1 cellular context compared by ENCODE assay signal in genomic region chr21:34200288-34200905, GRCh38.
TF ChIP-seq lines count a peak whose summit lies in the region.

No MANE protein-coding gene starts in this region.

TF ChIP-seq in GM23338, 12 proteins besides CTCF, POLR2A, EP300 and RAD21 (continued from another document):
- TF ChIP-seq REST (IDR thresholded peaks at IDR 0.05; ENCODE audit: unreplicated experiment) (no peak), CREB1 (CRISPR knock-in tag; IDR thresholded peaks at IDR 0.05; ENCODE audit: low read depth) (no peak), POLR2AphosphoS5 (IDR thresholded peaks at IDR 0.05; ENCODE audit: low read depth) (no peak), EZH2 (IDR thresholded peaks at IDR 0.05; ENCODE audit: low read depth, unreplicated experiment) (no peak), JUNB (IDR thresholded peaks at IDR 0.05; ENCODE audit: unreplicated experiment) (no peak), ETS1 (IDR thresholded peaks at IDR 0.05) (no peak), ZNF114 (CRISPR knock-in tag; IDR thresholded peaks at IDR 0.05) (no peak)
- TF ChIP-seq, protein P1, sequence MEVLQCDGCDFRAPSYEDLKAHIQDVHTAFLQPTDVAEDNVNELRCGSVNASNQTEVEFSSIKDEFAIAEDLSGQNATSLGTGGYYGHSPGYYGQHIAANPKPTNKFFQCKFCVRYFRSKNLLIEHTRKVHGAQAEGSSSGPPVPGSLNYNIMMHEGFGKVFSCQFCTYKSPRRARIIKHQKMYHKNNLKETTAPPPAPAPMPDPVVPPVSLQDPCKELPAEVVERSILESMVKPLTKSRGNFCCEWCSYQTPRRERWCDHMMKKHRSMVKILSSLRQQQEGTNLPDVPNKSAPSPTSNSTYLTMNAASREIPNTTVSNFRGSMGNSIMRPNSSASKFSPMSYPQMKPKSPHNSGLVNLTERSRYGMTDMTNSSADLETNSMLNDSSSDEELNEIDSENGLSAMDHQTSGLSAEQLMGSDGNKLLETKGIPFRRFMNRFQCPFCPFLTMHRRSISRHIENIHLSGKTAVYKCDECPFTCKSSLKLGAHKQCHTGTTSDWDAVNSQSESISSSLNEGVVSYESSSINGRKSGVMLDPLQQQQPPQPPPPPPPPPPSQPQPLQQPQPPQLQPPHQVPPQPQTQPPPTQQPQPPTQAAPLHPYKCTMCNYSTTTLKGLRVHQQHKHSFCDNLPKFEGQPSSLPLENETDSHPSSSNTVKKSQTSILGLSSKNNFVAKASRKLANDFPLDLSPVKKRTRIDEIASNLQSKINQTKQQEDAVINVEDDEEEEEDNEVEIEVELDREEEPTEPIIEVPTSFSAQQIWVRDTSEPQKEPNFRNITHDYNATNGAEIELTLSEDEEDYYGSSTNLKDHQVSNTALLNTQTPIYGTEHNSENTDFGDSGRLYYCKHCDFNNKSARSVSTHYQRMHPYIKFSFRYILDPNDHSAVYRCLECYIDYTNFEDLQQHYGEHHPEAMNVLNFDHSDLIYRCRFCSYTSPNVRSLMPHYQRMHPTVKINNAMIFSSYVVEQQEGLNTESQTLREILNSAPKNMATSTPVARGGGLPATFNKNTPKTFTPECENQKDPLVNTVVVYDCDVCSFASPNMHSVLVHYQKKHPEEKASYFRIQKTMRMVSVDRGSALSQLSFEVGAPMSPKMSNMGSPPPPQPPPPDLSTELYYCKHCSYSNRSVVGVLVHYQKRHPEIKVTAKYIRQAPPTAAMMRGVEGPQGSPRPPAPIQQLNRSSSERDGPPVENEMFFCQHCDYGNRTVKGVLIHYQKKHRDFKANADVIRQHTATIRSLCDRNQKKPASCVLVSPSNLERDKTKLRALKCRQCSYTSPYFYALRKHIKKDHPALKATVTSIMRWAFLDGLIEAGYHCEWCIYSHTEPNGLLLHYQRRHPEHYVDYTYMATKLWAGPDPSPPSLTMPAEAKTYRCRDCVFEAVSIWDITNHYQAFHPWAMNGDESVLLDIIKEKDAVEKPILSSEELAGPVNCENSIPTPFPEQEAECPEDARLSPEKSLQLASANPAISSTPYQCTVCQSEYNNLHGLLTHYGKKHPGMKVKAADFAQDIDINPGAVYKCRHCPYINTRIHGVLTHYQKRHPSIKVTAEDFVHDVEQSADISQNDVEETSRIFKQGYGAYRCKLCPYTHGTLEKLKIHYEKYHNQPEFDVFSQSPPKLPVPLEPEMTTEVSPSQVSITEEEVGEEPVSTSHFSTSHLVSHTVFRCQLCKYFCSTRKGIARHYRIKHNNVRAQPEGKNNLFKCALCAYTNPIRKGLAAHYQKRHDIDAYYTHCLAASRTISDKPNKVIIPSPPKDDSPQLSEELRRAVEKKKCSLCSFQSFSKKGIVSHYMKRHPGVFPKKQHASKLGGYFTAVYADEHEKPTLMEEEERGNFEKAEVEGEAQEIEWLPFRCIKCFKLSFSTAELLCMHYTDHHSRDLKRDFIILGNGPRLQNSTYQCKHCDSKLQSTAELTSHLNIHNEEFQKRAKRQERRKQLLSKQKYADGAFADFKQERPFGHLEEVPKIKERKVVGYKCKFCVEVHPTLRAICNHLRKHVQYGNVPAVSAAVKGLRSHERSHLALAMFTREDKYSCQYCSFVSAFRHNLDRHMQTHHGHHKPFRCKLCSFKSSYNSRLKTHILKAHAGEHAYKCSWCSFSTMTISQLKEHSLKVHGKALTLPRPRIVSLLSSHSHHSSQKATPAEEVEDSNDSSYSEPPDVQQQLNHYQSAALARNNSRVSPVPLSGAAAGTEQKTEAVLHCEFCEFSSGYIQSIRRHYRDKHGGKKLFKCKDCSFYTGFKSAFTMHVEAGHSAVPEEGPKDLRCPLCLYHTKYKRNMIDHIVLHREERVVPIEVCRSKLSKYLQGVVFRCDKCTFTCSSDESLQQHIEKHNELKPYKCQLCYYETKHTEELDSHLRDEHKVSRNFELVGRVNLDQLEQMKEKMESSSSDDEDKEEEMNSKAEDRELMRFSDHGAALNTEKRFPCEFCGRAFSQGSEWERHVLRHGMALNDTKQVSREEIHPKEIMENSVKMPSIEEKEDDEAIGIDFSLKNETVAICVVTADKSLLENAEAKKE (CRISPR knock-in tag; IDR thresholded peaks at IDR 0.05), result no peak
